ENCODE assay signal across 16 cellular contexts in the genomic region with DNA sequence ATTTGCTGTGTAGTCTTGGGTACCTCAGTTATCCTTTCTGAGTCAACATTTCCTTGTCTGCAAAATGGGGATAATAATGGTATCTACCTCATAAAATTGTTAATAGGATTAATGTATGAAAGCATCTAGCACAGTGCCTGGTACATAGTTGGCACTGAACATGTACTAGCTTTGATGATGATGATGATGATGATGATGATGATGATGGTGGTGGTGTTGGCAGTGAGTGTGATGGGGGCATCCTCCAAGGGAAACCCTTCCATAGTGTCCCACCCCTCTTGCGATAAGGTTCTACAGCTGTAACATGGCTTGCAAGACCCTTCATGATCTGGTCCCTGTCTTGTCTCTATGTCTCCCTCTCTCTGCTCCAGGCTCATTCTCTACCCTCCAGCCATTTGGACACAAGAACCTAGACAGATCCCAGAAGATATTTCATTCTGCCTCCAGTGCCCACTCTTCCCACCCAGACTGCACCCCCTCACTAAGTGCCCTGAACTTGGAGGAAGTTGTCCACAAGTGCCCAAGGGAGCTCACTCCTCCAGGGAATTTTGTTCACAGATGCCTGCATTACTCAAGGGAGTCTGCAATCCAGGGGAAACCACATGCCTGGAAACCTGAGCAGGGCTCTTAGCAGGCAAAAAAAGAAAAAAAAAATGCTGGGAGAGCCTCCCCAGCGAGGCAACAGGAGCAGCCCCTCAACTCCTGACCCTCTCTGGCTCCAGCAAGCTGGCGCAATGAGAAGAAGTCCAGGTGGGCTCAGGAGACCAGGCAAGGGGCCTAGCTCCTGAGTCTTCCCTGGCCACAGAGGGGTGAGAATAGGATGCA. TPM values are rescaled to one million over a fixed set of nuclear protein-coding genes. Genes with fewer than 3 reads are reported as not detected.
DNase-seq lines count a peak whose midpoint lies in the region; ATAC-seq, FAIRE-seq and TF ChIP-seq lines count a peak whose summit lies in the region.
"Had no signal": no experiment of that assay in that cellular context is flagged by ENCODE, and none has a peak within 500 bp of the region (broad histone marks: within the 10 kb centered on the region; RNA-seq: fewer than 3 reads in every experiment).

No MANE protein-coding gene starts in this region.

- H2BK20ac ChIP-seq in IMR-90 (ENCODE audit: low read depth, low read length): peak overlapping the region; percentile 60; the same call in 1 of the 2 replicates

- peak overlapping the region; percentile 95 for H2AK5ac ChIP-seq in IMR-90 (ENCODE audit: low read depth, low read length)

- no peak overlapping the region for H3K56ac ChIP-seq in IMR-90 (ENCODE audit: extremely low read depth, insufficient read depth, low read length)

- no peaks in the 10 kb centered on the region for H3K79me2 ChIP-seq in keratinocyte (ENCODE audit: control insufficient read depth, insufficient read depth, low read length)

- H3K9me3 Mint-ChIP-seq in CD14-positive monocyte: peaks cover 0 to 9% (median 7%) of the 10 kb centered on the region in 7 donors

- peak overlapping the region; percentile 75; the same call in 1 of the 2 replicates for H2BK120ac ChIP-seq in IMR-90 (ENCODE audit: low read depth, low read length)

- H2BK15ac ChIP-seq in IMR-90 (ENCODE audit: low read depth, low read length): peak overlapping the region; percentile 40; the same call in 2 of the 3 replicates

- no peak overlapping the region for H3K4me3 Mint-ChIP-seq in CD14-positive monocyte

- peaks cover 2 to 3% (median 3%) of the 10 kb centered on the region in 3 donors for H3K27me3 Mint-ChIP-seq in CD14-positive monocyte (ENCODE audit: low read depth in 3 of 3)

- TF ChIP-seq CTCF in IMR-90 (conservative IDR thresholded peaks at IDR 0.05; ENCODE audit: low read depth, low read length) (no peak), keratinocyte (optimal IDR thresholded peaks at IDR 0.05 in 1 of 3, IDR thresholded peaks at IDR 0.05 in 1 of 3, conservative IDR thresholded peaks at IDR 0.05 in 1 of 3; ENCODE audit: extremely low read depth in 1 of 3, insufficient read depth in 2 of 3, low read length in 3 of 3) (no peak), CD14-positive monocyte (IDR thresholded peaks at IDR 0.05) (no peak)

- H3K27ac ChIP-seq in IMR-90 (ENCODE audit: insufficient read depth, low read length): peak overlapping the region; percentile 58
- peak overlapping the region; percentile 45 for H3K27ac ChIP-seq in keratinocyte (ENCODE audit: control insufficient read depth, insufficient read depth, low read length)
- H3K27ac ChIP-seq: ascending aorta, psoas muscle had no signal

- no TSS peak for BruUV-seq in IMR-90 (replicated peaks; lab: Mats Ljungman, UMichigan)

- peak overlapping the region; percentile 80 for H2BK5ac ChIP-seq in IMR-90 (ENCODE audit: low read depth, low read length, poor library complexity, severe bottlenecking)

- peak overlapping the region; percentile 58; the same call in 1 of the 2 replicates for H3K23ac ChIP-seq in IMR-90 (ENCODE audit: low read depth, low read length)

- H4K20me1 ChIP-seq in IMR-90 (ENCODE audit: insufficient read depth, low read length): peaks cover 7% of the 10 kb centered on the region
- peaks cover 5% of the 10 kb centered on the region for H4K20me1 ChIP-seq in keratinocyte (ENCODE audit: control insufficient read depth, extremely low read depth, insufficient read depth, low read length)

- TF ChIP-seq POLR2A in IMR-90 (IDR thresholded peaks at IDR 0.05; ENCODE audit: low read depth, low read length): 0 out of 2 replicates have a peak, but pooled peaks have one; percentile 22

- dilution Hi-C loops in IMR-90 (cut with HindIII; ENCODE audit: low sequenced_read_pairs, unreplicated experiment): no loop called here
- dilution Hi-C loops in keratinocyte (cut with MboI; ENCODE audit: extremely low pct_ligation_motif_present, low sequenced_read_pairs): no loop called here

- H2AK9ac ChIP-seq in IMR-90 (replicated peaks; ENCODE audit: low read depth, low read length, poor library complexity): peak overlapping the region; percentile 10

- H3K9me1 ChIP-seq in IMR-90 (ENCODE audit: insufficient read depth, low read length) (peaks cover 15% of the 10 kb centered on the region), keratinocyte (ENCODE audit: control insufficient read depth, extremely low read depth, insufficient read depth, low read length) (no peaks in the 10 kb centered on the region)

- H3K4me2 ChIP-seq in IMR-90 (ENCODE audit: low read depth, low read length) (no peak overlapping the region), keratinocyte (ENCODE audit: control insufficient read depth, extremely low read depth, insufficient read depth, low read depth, low read length) (no peak overlapping the region)

- H3K79me1 ChIP-seq in IMR-90 (ENCODE audit: low read depth in 1 of 2, low read length in 2 of 2): peaks cover 28 to 70% of the 10 kb centered on the region in 2 experiments; a peak in 3 of 4 replicates

- WGBS in IMR-90 (ENCODE audit: extremely low coverage in 2 of 2, insufficient read length in 1 of 2), 2 experiments: 100% methylated on average over 1 of the region's 3 CpGs; no CpG with 5 or more reads in 1 of the 2 experiments

- H3K36me3 Mint-ChIP-seq in CD14-positive monocyte: no peaks in the 10 kb centered on the region

- DNase-seq in AG08395 (ENCODE audit: low spot score) (peak; percentile 56), IMR-90 (peak; percentile 85), amniotic stem cell (lab: John Stamatoyannopoulos, UW) (peak; percentile 21), keratinocyte (ENCODE audit: low read depth, low spot score) (no peak), CD14-positive monocyte (ENCODE audit: low spot score) (no peak)
- no peak for DNase-seq in activated CD4-positive, alpha-beta T cell treated with anti-CD3 and anti-CD28 coated beads for 1 hour
- DNase-seq: KG1; NCI-H1417 treated with DMSO at 0.1 percent for 48 hours; NCI-H526 treated with DMSO at 0.1 percent for 48 hours; psoas muscle; stimulated activated CD4-positive, alpha-beta T cell treated with anti-CD3 and anti-CD28 coated beads, Interleukin-1b, Interleukin-23, amount 100 ng/mL, for 48 hours had no signal

- H3K27ac Mint-ChIP-seq in CD14-positive monocyte: no peak overlapping the region

- peak overlapping the region; percentile 6 to 75 for H4K8ac ChIP-seq in IMR-90 (ENCODE audit: low read depth in 2 of 2, low read length in 2 of 2)

- peaks cover 17% of the 10 kb centered on the region for H3K4me1 Mint-ChIP-seq in CD14-positive monocyte

- peak overlapping the region; percentile 83 for H4K91ac ChIP-seq in IMR-90 (ENCODE audit: insufficient read depth, low read depth, low read length)

- ATAC-seq in IMR-90 (ENCODE audit: low read depth): peak; percentile 25
- no peak for ATAC-seq in GM18868 (IDR thresholded peaks at IDR 0.05; ENCODE audit: unreplicated experiment)
- ATAC-seq in esophagus mucosa: no peak

- peak overlapping the region; percentile 68 for H3K4ac ChIP-seq in IMR-90 (ENCODE audit: low read depth, low read length)

- H4K5ac ChIP-seq in IMR-90 (ENCODE audit: low read depth, low read length): peak overlapping the region; percentile 63

- FAIRE-seq in keratinocyte (lab: Jason Lieb, UNC): no peak
- FAIRE-seq: islet of Langerhans had no signal

- peak overlapping the region; percentile 79; the same call in 1 of the 2 replicates for H3K14ac ChIP-seq in IMR-90 (replicated peaks; ENCODE audit: low read depth, low read length)

- intact Hi-C loops in IMR-90 (cut with micrococcal nuclease) (no loop called here), CD14-positive monocyte (cut with micrococcal nuclease) (no loop called here)

- no peak for TF ChIP-seq RAD21 in IMR-90 (IDR thresholded peaks at IDR 0.05; ENCODE audit: low read length)

- 0 out of 2 replicates have a peak overlapping the region, but pooled peaks have one; percentile 5 for H3K9ac ChIP-seq in IMR-90 (ENCODE audit: low read depth, low read length)
- no peak overlapping the region for H3K9ac ChIP-seq in keratinocyte (ENCODE audit: control insufficient read depth, extremely low read depth, insufficient read depth, low read length)

- in situ Hi-C loops in IMR-90 (cut with MboI; ENCODE audit: low sequenced_read_pairs): no loop called here

- H3K4me3 ChIP-seq in IMR-90 (ENCODE audit: insufficient read depth, low read depth, low read length) (no peak overlapping the region), keratinocyte (ENCODE audit: control insufficient read depth in 2 of 3, extremely low read depth in 1 of 3, insufficient read depth in 2 of 3, low read depth in 1 of 3, low read length in 3 of 3) (no peak overlapping the region)
- H3K4me3 ChIP-seq: ascending aorta, gastroesophageal sphincter, psoas muscle had no signal

- H3K4me1 ChIP-seq in IMR-90 (ENCODE audit: control insufficient read depth, insufficient read depth, low read length): peaks cover 18% of the 10 kb centered on the region
- H3K4me1 ChIP-seq in keratinocyte (ENCODE audit: control insufficient read depth, extremely low read depth, insufficient read depth, low read length): peaks cover 8% of the 10 kb centered on the region
- H3K4me1 ChIP-seq: ascending aorta, gastroesophageal sphincter, psoas muscle had no signal

- POLR2A ChIA-PET in IMR-90 (lab: Charles Lee; ENCODE audit: unreplicated experiment): no interaction called here

- H3K36me3 ChIP-seq in IMR-90 (ENCODE audit: control insufficient read depth, insufficient read depth, low read length) (peaks cover 45% of the 10 kb centered on the region), keratinocyte (ENCODE audit: control insufficient read depth in 2 of 2, extremely low read depth in 1 of 2, insufficient read depth in 2 of 2, low read length in 2 of 2) (peaks cover 10 to 12% of the 10 kb centered on the region in 2 experiments)
- H3K36me3 ChIP-seq: ascending aorta had no signal

- H3K27me3 ChIP-seq in IMR-90 (ENCODE audit: control insufficient read depth, insufficient read depth, low read length) (no peaks in the 10 kb centered on the region), keratinocyte (ENCODE audit: control insufficient read depth, extremely low read depth, insufficient read depth, low read length) (no peaks in the 10 kb centered on the region)
- H3K27me3 ChIP-seq: ascending aorta, gastroesophageal sphincter had no signal

- H2AFZ ChIP-seq in IMR-90 (replicated peaks; ENCODE audit: low read length, poor library complexity) (peak overlapping the region; percentile 81), keratinocyte (ENCODE audit: control insufficient read depth, low read length) (no peak overlapping the region)

- CTCF ChIA-PET in IMR-90 (lab: Yijun Ruan, JAX): no interaction called here

- peak overlapping the region; percentile 33 for H3K18ac ChIP-seq in IMR-90 (ENCODE audit: low read depth, low read length)

- H3K9me3 ChIP-seq in IMR-90 (ENCODE audit: control insufficient read depth, insufficient read depth, low read length) (no peaks in the 10 kb centered on the region), keratinocyte (ENCODE audit: control insufficient read depth, low read depth, low read length) (no peaks in the 10 kb centered on the region)
- H3K9me3 ChIP-seq: ascending aorta, psoas muscle had no signal

RNA-seq across cellular contexts. Expression of gene BDKRB1, which starts 10.1 kb away (rescaled TPM):
- total RNA-seq in IMR-90 (2012; rRNA removed) (51.4 and 56.5 TPM in 2 replicates), esophagus mucosa (6.1 TPM)
- polyA plus RNA-seq in IMR-90 (2012; rRNA removed) (130 and 142 TPM in 2 replicates), keratinocyte (2.8 to 3.5 TPM (median 3.4 TPM) in 3 replicates), CD14-positive monocyte (not detected)
- 48.1 and 276 TPM in 2 replicates for polyA plus RNA-seq in IMR-90 (2012; cell fraction: cytosol; rRNA removed)
- polyA plus RNA-seq in IMR-90 (2012; cell fraction: nucleus; rRNA removed; ENCODE audit: low replicate concordance): 226 and 290 TPM in 2 replicates
- polyA plus RNA-seq in keratinocyte (2011; ENCODE audit: low read depth): 0.46 TPM
- 2.1 and 2.5 TPM in 2 replicates for polyA plus RNA-seq in keratinocyte (2011; cell fraction: cytosol; rRNA removed)
- 4.0 and 6.3 TPM in 2 replicates for polyA plus RNA-seq in keratinocyte (2011; cell fraction: nucleus; rRNA removed)
- 1.9 and 4.3 TPM in 2 replicates for polyA plus RNA-seq in keratinocyte (2012; ENCODE audit: low replicate concordance)
- polyA minus RNA-seq in keratinocyte: 2.0 to 4.5 TPM (median 3.4 TPM) in 3 replicates
- 1.2 TPM for polyA minus RNA-seq in keratinocyte (2011; cell fraction: cytosol; rRNA and poly(A)+ RNA removed)
- 2.3 and 3.4 TPM in 2 replicates for polyA minus RNA-seq in keratinocyte (2011; cell fraction: nucleus; rRNA and poly(A)+ RNA removed)
- total RNA-seq: ascending aorta had no signal

RNA-seq across cellular contexts. Expression of gene BDKRB2, which starts 41.3 kb away (rescaled TPM):
- total RNA-seq in IMR-90 (2012; rRNA removed) (60.5 and 73.1 TPM in 2 replicates), esophagus mucosa (22.1 TPM)
- polyA plus RNA-seq in IMR-90 (2012; rRNA removed) (52.1 and 60.9 TPM in 2 replicates), keratinocyte (10.9 to 13.2 TPM (median 11.2 TPM) in 3 replicates), CD14-positive monocyte (not detected)
- polyA plus RNA-seq in IMR-90 (2012; cell fraction: cytosol; rRNA removed): 32.4 and 87.1 TPM in 2 replicates
- 63.4 and 68.9 TPM in 2 replicates for polyA plus RNA-seq in IMR-90 (2012; cell fraction: nucleus; rRNA removed; ENCODE audit: low replicate concordance)
- polyA plus RNA-seq in keratinocyte (2011; ENCODE audit: low read depth): 8.0 TPM
- polyA plus RNA-seq in keratinocyte (2011; cell fraction: cytosol; rRNA removed): 6.5 and 6.6 TPM in 2 replicates
- 22.4 and 24.9 TPM in 2 replicates for polyA plus RNA-seq in keratinocyte (2011; cell fraction: nucleus; rRNA removed)
- polyA plus RNA-seq in keratinocyte (2012; ENCODE audit: low replicate concordance): 5.8 and 9.9 TPM in 2 replicates
- polyA minus RNA-seq in keratinocyte: 30.9 to 46.4 TPM (median 37.9 TPM) in 3 replicates
- polyA minus RNA-seq in keratinocyte (2011; cell fraction: cytosol; rRNA and poly(A)+ RNA removed): 12.5 TPM
- polyA minus RNA-seq in keratinocyte (2011; cell fraction: nucleus; rRNA and poly(A)+ RNA removed): 21.6 and 29.9 TPM in 2 replicates

Comparison
In these comparisons a context has a peak if more than half of its experiments do, and no peak if none do; other contexts are left out.
1. DNase-seq: peak in AG08395 (single experiment), IMR-90 (single experiment) and amniotic stem cell (single experiment); none in keratinocyte (single experiment), CD14-positive monocyte (single experiment) and activated CD4-positive, alpha-beta T cell treated with anti-CD3 and anti-CD28 coated beads for 1 hour (single experiment).
2. RNA of gene BDKRB1, which starts 10.1 kb away (polyA plus RNA-seq): 48.1 to 290 TPM in IMR-90; 0.46 to 6.3 TPM in keratinocyte and not detected in CD14-positive monocyte; every median in the first group is over 4 times any median in the second.
3. RNA of gene BDKRB2, which starts 41.3 kb away (polyA plus RNA-seq): 32.4 to 87.1 TPM in IMR-90 and 5.8 to 24.9 TPM in keratinocyte; not detected in CD14-positive monocyte; every median in the first group is over 4 times any median in the second.